In the genomic region with DNA sequence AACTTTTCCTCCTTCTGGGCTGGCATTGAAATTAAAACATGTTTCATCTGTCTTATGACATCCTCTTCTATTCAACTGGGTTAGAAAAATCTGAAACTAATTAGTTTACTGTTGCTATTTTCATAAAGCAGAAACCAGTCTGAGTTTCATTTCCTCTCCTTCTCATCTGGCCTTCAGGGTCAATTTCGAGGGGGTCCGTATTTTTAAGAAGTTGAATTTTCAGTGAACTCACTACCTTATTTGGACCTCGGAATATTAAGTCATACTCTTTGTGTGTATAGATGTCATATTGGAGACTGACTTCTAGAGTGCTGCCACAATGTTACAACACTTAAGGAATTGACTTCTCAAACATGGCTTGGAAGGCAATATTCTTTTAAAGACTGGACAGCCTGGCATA, we compare ENCODE assay signal across 15 cellular contexts.
"Had no signal": no experiment of that assay in that cellular context is flagged by ENCODE, and none has a peak within 500 bp of the region (broad histone marks: within the 10 kb centered on the region; RNA-seq: fewer than 3 reads in every experiment).

No MANE protein-coding gene starts in this region.

- DNase-seq: endodermal cell; erythroblast; gastrocnemius medialis; left ventricle myocardium inferior; lower lobe of right lung; natural killer cell; posterior cingulate gyrus; sigmoid colon; stimulated activated naive CD4-positive, alpha-beta T cell; stomach; substantia nigra; transverse colon had no signal

- H3K4me3 ChIP-seq: gastrocnemius medialis, left ventricle myocardium inferior, lower lobe of right lung, right atrium auricular region, sigmoid colon, skin epidermis, stomach, thoracic aorta, transverse colon had no signal

- H3K27me3 ChIP-seq: gastrocnemius medialis, right atrium auricular region, sigmoid colon, stomach, transverse colon had no signal

- ATAC-seq: gastrocnemius medialis, lower lobe of right lung, natural killer cell had no signal

- H3K36me3 ChIP-seq: gastrocnemius medialis, left ventricle myocardium inferior, lower lobe of right lung, right atrium auricular region, sigmoid colon, stomach, thoracic aorta, transverse colon had no signal

- H3K27ac ChIP-seq: gastrocnemius medialis, left ventricle myocardium inferior, lower lobe of right lung, right atrium auricular region, sigmoid colon, skin epidermis, stomach, thoracic aorta, transverse colon had no signal

- H3K4me1 ChIP-seq: gastrocnemius medialis, left ventricle myocardium inferior, lower lobe of right lung, right atrium auricular region, sigmoid colon, stomach, transverse colon had no signal

- H3K9me3 ChIP-seq: gastrocnemius medialis had no signal
